27 cellular contexts compared by ENCODE assay signal in the genomic region with DNA sequence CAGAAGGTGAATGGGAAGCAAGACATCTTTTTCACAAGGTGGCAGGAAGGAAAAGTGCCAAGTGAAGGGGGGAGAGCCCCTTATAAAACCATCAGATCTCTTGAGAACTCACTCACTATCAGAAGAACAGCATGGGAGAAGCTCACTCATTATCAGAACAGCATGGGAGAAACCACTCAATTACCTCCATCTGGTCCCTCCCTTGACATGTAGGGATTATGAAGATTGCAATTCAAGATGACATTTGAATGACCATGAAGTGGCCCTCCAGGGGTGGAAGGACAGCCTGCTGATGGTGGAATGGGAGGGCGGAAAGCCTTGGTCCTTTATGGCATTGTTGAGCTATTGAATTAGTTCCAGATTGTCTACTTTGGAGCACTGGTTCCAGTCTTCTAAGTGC.
"Had no signal": no experiment of that assay in that cellular context is flagged by ENCODE, and none has a peak within 500 bp of the region (broad histone marks: within the 10 kb centered on the region; RNA-seq: fewer than 3 reads in every experiment).

No MANE protein-coding gene starts in this region.

- DNase-seq: activated CD4-positive, alpha-beta T cell treated with anti-CD3 and anti-CD28 coated beads, Interleukin-2, amount 10 ng/mL, durations not matched to agents 24 days and 14 days; activated CD4-positive, alpha-beta T cell treated with anti-CD3 and anti-CD28 coated beads, Interleukin-2, amount 50 U/mL, for 4 hours; activated CD8-positive, alpha-beta T cell treated with anti-CD3 and anti-CD28 coated beads, Interleukin-2, amount 10 ng/mL, durations not matched to agents 7 days and 5 days; activated gamma-delta T cell; activated naive CD4-positive, alpha-beta T cell treated with Interleukin-2 at 50 U/mL for 16 hours; activated naive CD8-positive, alpha-beta T cell treated with anti-CD3 and anti-CD28 coated beads, Interleukin-2, amount 10 ng/mL, durations not matched to agents 7 days and 5 days; activated T-cell treated with anti-CD3 and anti-CD28 coated beads, Interleukin-2, amount 50 U/mL, for 24 hours; amygdala; MM.1S; MV-4-11; NCI-H1092; NCI-H1930; NCI-H2081 treated with DMSO at 0.1 percent for 48 hours; NCI-H2171; NCI-H226; NCI-H446 treated with DMSO at 0.1 percent for 48 hours; SHP77; SJCRH30; T1000; WERI-Rb-1 had no signal

- H3K36me3 Mint-ChIP-seq: activated naive CD4-positive, alpha-beta T cell treated with anti-CD3 and anti-CD28 coated beads, Interleukin-2, amount 50 U/mL, for 24 hours; activated naive CD8-positive, alpha-beta T cell treated with anti-CD3 and anti-CD28 coated beads, Interleukin-2, amount 10 ng/mL, durations not matched to agents 7 days and 5 days had no signal

- H3K27ac Mint-ChIP-seq: activated CD4-positive, alpha-beta T cell treated with anti-CD3 and anti-CD28 coated beads, Interleukin-2, amount 10 ng/mL, durations not matched to agents 24 days and 14 days; activated CD8-positive, alpha-beta T cell treated with anti-CD3 and anti-CD28 coated beads, Interleukin-2, amount 10 ng/mL, durations not matched to agents 7 days and 5 days; activated naive CD4-positive, alpha-beta T cell treated with anti-CD3 and anti-CD28 coated beads, Interleukin-2, amount 50 U/mL, for 24 hours; activated naive CD8-positive, alpha-beta T cell treated with anti-CD3 and anti-CD28 coated beads, Interleukin-2, amount 10 ng/mL, durations not matched to agents 7 days and 5 days; activated T-cell treated with anti-CD3 and anti-CD28 coated beads, Interleukin-2, amount 50 U/mL, for 24 hours; activated T-helper 2 cell treated with anti-CD3 and anti-CD28 coated beads, Interferon-gamma antibody, Interleukin-2, Interleukin-4, amounts not matched to agents 10 μg/mL and 5 μg/mL and 100 μg/mL, durations not matched to agents 14 hours and 24 hours and 36 hours had no signal

- H3K4me1 ChIP-seq: ascending aorta, SJCRH30 had no signal

- H3K9me3 Mint-ChIP-seq: activated CD4-positive, alpha-beta T cell treated with anti-CD3 and anti-CD28 coated beads, Interleukin-2, amount 10 ng/mL, durations not matched to agents 24 days and 14 days; activated naive CD4-positive, alpha-beta T cell treated with anti-CD3 and anti-CD28 coated beads, Interleukin-2, amount 50 U/mL, for 24 hours; activated naive CD8-positive, alpha-beta T cell treated with anti-CD3 and anti-CD28 coated beads, Interleukin-2, amount 10 ng/mL, durations not matched to agents 7 days and 5 days; activated T-cell treated with anti-CD3 and anti-CD28 coated beads, Interleukin-2, amount 50 U/mL, for 24 hours; activated T-helper 2 cell treated with anti-CD3 and anti-CD28 coated beads, Interferon-gamma antibody, Interleukin-2, Interleukin-4, amounts not matched to agents 10 μg/mL and 5 μg/mL and 100 μg/mL, durations not matched to agents 14 hours and 24 hours and 36 hours; central memory CD8-positive, alpha-beta T cell had no signal

- H3K4me2 ChIP-seq: KMS-11 had no signal

- H3K27ac ChIP-seq: ascending aorta, cardiac muscle cell, KMS-11, SJCRH30, SK-N-MC, WERI-Rb-1 had no signal

- H3K27me3 ChIP-seq: ascending aorta, SJCRH30 had no signal

- H3K4me3 ChIP-seq: ascending aorta, cardiac muscle cell, SJCRH30, SK-N-MC had no signal

- H3K4me1 Mint-ChIP-seq: activated CD4-positive, alpha-beta T cell treated with anti-CD3 and anti-CD28 coated beads, Interleukin-2, amount 10 ng/mL, durations not matched to agents 24 days and 14 days; activated naive CD4-positive, alpha-beta T cell treated with anti-CD3 and anti-CD28 coated beads, Interleukin-2, amount 50 U/mL, for 24 hours; activated naive CD8-positive, alpha-beta T cell treated with anti-CD3 and anti-CD28 coated beads, Interleukin-2, amount 10 ng/mL, durations not matched to agents 7 days and 5 days; central memory CD8-positive, alpha-beta T cell had no signal

- H3K9me3 ChIP-seq: ascending aorta had no signal

- H3K27me3 Mint-ChIP-seq: activated CD4-positive, alpha-beta T cell treated with anti-CD3 and anti-CD28 coated beads, Interleukin-2, amount 10 ng/mL, durations not matched to agents 24 days and 14 days; activated naive CD8-positive, alpha-beta T cell treated with anti-CD3 and anti-CD28 coated beads, Interleukin-2, amount 10 ng/mL, durations not matched to agents 7 days and 5 days had no signal

- H3K9ac ChIP-seq: KMS-11 had no signal

- H3K4me3 Mint-ChIP-seq: activated CD4-positive, alpha-beta T cell treated with anti-CD3 and anti-CD28 coated beads, Interleukin-2, amount 10 ng/mL, durations not matched to agents 24 days and 14 days; activated CD8-positive, alpha-beta T cell treated with anti-CD3 and anti-CD28 coated beads, Interleukin-2, amount 10 ng/mL, durations not matched to agents 7 days and 5 days; activated naive CD4-positive, alpha-beta T cell treated with anti-CD3 and anti-CD28 coated beads, Interleukin-2, amount 50 U/mL, for 24 hours; activated naive CD8-positive, alpha-beta T cell treated with anti-CD3 and anti-CD28 coated beads, Interleukin-2, amount 10 ng/mL, durations not matched to agents 7 days and 5 days; activated T-cell treated with anti-CD3 and anti-CD28 coated beads, Interleukin-2, amount 50 U/mL, for 24 hours; central memory CD8-positive, alpha-beta T cell had no signal

- H3K36me3 ChIP-seq: ascending aorta, cardiac muscle cell, SJCRH30, WERI-Rb-1 had no signal
